In genomic region chr20:11379257-11380011, GRCh38 we compare ENCODE assay signal across 1 cellular context.
TF ChIP-seq lines count a peak whose summit lies in the region.

No MANE protein-coding gene starts in this region.

TF ChIP-seq in WTC11, 78 proteins besides CTCF, POLR2A, EP300 and RAD21 (continued from another document and continues in another):
- TF ChIP-seq USF1 (CRISPR knock-in tag; IDR thresholded peaks at IDR 0.05) (no peak), TP53 (CRISPR knock-in tag; IDR thresholded peaks at IDR 0.05) (no peak), JAZF1 (CRISPR knock-in tag; IDR thresholded peaks at IDR 0.05) (no peak), RELA (CRISPR knock-in tag; IDR thresholded peaks at IDR 0.05; ENCODE audit: borderline replicate concordance) (no peak), FOXP1 (CRISPR knock-in tag; IDR thresholded peaks at IDR 0.05; ENCODE audit: borderline replicate concordance) (peak; percentile 47; the same call in 1 of the 2 replicates), STAT6 (CRISPR knock-in tag; conservative IDR thresholded peaks at IDR 0.05; ENCODE audit: low read depth) (no peak), SMAD3 (CRISPR knock-in tag; IDR thresholded peaks at IDR 0.05; ENCODE audit: borderline replicate concordance) (no peak), MLX (CRISPR knock-in tag; IDR thresholded peaks at IDR 0.05) (no peak), ETV6 (CRISPR knock-in tag; IDR thresholded peaks at IDR 0.05) (0 out of 2 replicates have a peak, but pooled peaks have one; percentile 37), MYBL2 (CRISPR knock-in tag; IDR thresholded peaks at IDR 0.05) (no peak), RORB (CRISPR knock-in tag; IDR thresholded peaks at IDR 0.05) (no peak), SP1 (CRISPR knock-in tag; conservative IDR thresholded peaks at IDR 0.05) (peak; percentile 55), SOX15 (CRISPR knock-in tag; IDR thresholded peaks at IDR 0.05) (no peak), IRF2 (CRISPR knock-in tag; IDR thresholded peaks at IDR 0.05; ENCODE audit: borderline replicate concordance, low read depth) (no peak), GRHL2 (CRISPR knock-in tag; IDR thresholded peaks at IDR 0.05; ENCODE audit: insufficient replicate concordance, severe bottlenecking) (no peak), TEAD1 (CRISPR knock-in tag; IDR thresholded peaks at IDR 0.05) (peak; percentile 91; the same call in 1 of the 2 replicates), ZNF423 (CRISPR knock-in tag; IDR thresholded peaks at IDR 0.05) (peak; percentile 98), IRF1 (CRISPR knock-in tag; IDR thresholded peaks at IDR 0.05) (no peak), PREB (CRISPR knock-in tag; IDR thresholded peaks at IDR 0.05; ENCODE audit: borderline replicate concordance) (no peak), CBFB (CRISPR knock-in tag; IDR thresholded peaks at IDR 0.05; ENCODE audit: low read depth) (peak; percentile 57; the same call in 1 of the 2 replicates), CREB1 (CRISPR knock-in tag; IDR thresholded peaks at IDR 0.05) (no peak), ZBTB43 (CRISPR knock-in tag; IDR thresholded peaks at IDR 0.05) (no peak), ZNF532 (CRISPR knock-in tag; IDR thresholded peaks at IDR 0.05; ENCODE audit: borderline replicate concordance) (0 out of 2 replicates have a peak, but pooled peaks have one; percentile 23), HMGA2 (CRISPR knock-in tag; IDR thresholded peaks at IDR 0.05) (no peak), ZNF281 (CRISPR knock-in tag; IDR thresholded peaks at IDR 0.05) (peak; percentile 99), OVOL2 (CRISPR knock-in tag; IDR thresholded peaks at IDR 0.05; ENCODE audit: borderline replicate concordance) (no peak), ZNF512 (CRISPR knock-in tag; IDR thresholded peaks at IDR 0.05; ENCODE audit: borderline replicate concordance) (no peak), ARID4B (CRISPR knock-in tag; IDR thresholded peaks at IDR 0.05; ENCODE audit: borderline replicate concordance) (no peak; the same call in 1 of the 2 replicates), TCF7 (CRISPR knock-in tag; IDR thresholded peaks at IDR 0.05; ENCODE audit: low read depth) (no peak)
